In genomic region chr17:75516619-75517276, GRCh38 we compare ENCODE assay signal across 8 cellular contexts. TPM values are rescaled to one million over a fixed set of nuclear protein-coding genes. Genes with fewer than 3 reads are reported as not detected.
A peak's percentile ranks its signal among the peaks of the same experiment; 100 is the strongest.
DNase-seq lines count a peak whose midpoint lies in the region; ATAC-seq and TF ChIP-seq lines count a peak whose summit lies in the region.

No MANE protein-coding gene starts in this region.

- intact Hi-C loops in left lung (cut with DNase I): no loop called here
- intact Hi-C loops in sciatic nerve (cut with DNase I): loop anchor here (2.0 to 5.0 kb wide), 2 partner anchors 72 to 89 kb away; no protein-coding TSS in a partner anchor

- no peaks in the 10 kb centered on the region for H3K27me3 Mint-ChIP-seq in brain
- H3K27me3 Mint-ChIP-seq in stimulated activated naive CD8-positive, alpha-beta T cell treated with anti-CD3 and anti-CD28 coated beads, Interleukin-15, amount 100 ng/mL, for 72 hours: no peaks in the 10 kb centered on the region

- peak overlapping the region in 4 of 5 experiments; percentile 1 to 74 (median 34) for H3K27ac Mint-ChIP-seq in brain
- peak overlapping the region in 1 of 2 donors; percentile 74 for H3K27ac Mint-ChIP-seq in stimulated activated naive CD8-positive, alpha-beta T cell treated with anti-CD3 and anti-CD28 coated beads, Interleukin-15, amount 100 ng/mL, for 72 hours

- ATAC-seq in HG02973 (IDR thresholded peaks at IDR 0.05; ENCODE audit: unreplicated experiment): peak; percentile 10
- ATAC-seq in left lung: no peak
- peak; percentile 26 for ATAC-seq in stimulated activated naive CD8-positive, alpha-beta T cell treated with anti-CD3 and anti-CD28 coated beads, Interleukin-15, amount 100 ng/mL, for 72 hours
- no peak for ATAC-seq in sciatic nerve

- peak overlapping the region; percentile 87 to 91 (median 89) for H3K4me3 Mint-ChIP-seq in brain
- peak overlapping the region; percentile 95 to 96 for H3K4me3 Mint-ChIP-seq in stimulated activated naive CD8-positive, alpha-beta T cell treated with anti-CD3 and anti-CD28 coated beads, Interleukin-15, amount 100 ng/mL, for 72 hours

- TF ChIP-seq CTCF in RWPE1 (conservative IDR thresholded peaks at IDR 0.05; ENCODE audit: low read depth) (no peak), brain (conservative IDR thresholded peaks at IDR 0.05) (no peak), left lung (IDR thresholded peaks at IDR 0.05) (no peak)

- no peaks in the 10 kb centered on the region for H3K9me3 Mint-ChIP-seq in brain
- H3K9me3 Mint-ChIP-seq in stimulated activated naive CD8-positive, alpha-beta T cell treated with anti-CD3 and anti-CD28 coated beads, Interleukin-15, amount 100 ng/mL, for 72 hours: no peaks in the 10 kb centered on the region

- POLR2A ChIA-PET in RWPE1 (lab: Yijun Ruan, JAX; ENCODE audit: low non-redundant PET): interaction anchor here (0.6 to 1.4 kb wide), 4 partner anchors 8 to 18 kb away, joined by 3 to 13 read pairs (median 4); partner anchors contain the start of gene LLGL2

- DNase-seq in NOMO-1 (lab: John Stamatoyannopoulos, UW; ENCODE audit: unreplicated experiment in 2 of 2): peak; percentile 21 to 40
- DNase-seq in NOMO-1 treated with dmso at 0.1 percent for 144 hours (lab: John Stamatoyannopoulos, UW; ENCODE audit: unreplicated experiment): no peak
- no peak for DNase-seq in RWPE1 (ENCODE audit: low spot score)
- peak in 1 of 2 donors; percentile 87 for DNase-seq in left lung
- DNase-seq in stimulated activated naive CD8-positive, alpha-beta T cell treated with anti-CD3 and anti-CD28 coated beads, Interleukin-15, amount 100 ng/mL, for 72 hours: peak in 1 of 2 donors; percentile 37
- no peak for DNase-seq in sciatic nerve (ENCODE audit: low spot score)

- H3K4me1 ChIP-seq in left lung: peaks cover 10 to 39% of the 10 kb centered on the region in 2 donors

- peaks cover 0 to 24% of the 10 kb centered on the region in 2 donors for H3K27me3 ChIP-seq in left lung

- H3K27ac ChIP-seq in RWPE1 (peak overlapping the region; percentile 86), left lung (peak overlapping the region in 1 of 2 donors; percentile 57)

- H3K4me3 ChIP-seq in left lung: peak overlapping the region; percentile 95

- peaks cover 42% of the 10 kb centered on the region for H3K4me1 Mint-ChIP-seq in brain
- peaks cover 35% of the 10 kb centered on the region for H3K4me1 Mint-ChIP-seq in stimulated activated naive CD8-positive, alpha-beta T cell treated with anti-CD3 and anti-CD28 coated beads, Interleukin-15, amount 100 ng/mL, for 72 hours

- CTCF ChIA-PET in RWPE1 (lab: Yijun Ruan, JAX): interaction anchor here (0.6 to 1.0 kb wide), 8 partner anchors 48 to 463 kb away, joined by 3 to 6 read pairs (median 4); partner anchors contain the start of gene SMIM5

- peaks cover 27% of the 10 kb centered on the region for H3K36me3 Mint-ChIP-seq in brain

- H3K9me3 ChIP-seq in left lung: no peaks in the 10 kb centered on the region

- peaks cover 0 to 28% of the 10 kb centered on the region in 2 donors for H3K36me3 ChIP-seq in left lung

RNA-seq across cellular contexts. Expression of gene TSEN54, which starts 0.4 kb away (rescaled TPM):
- 32.9 TPM for polyA plus RNA-seq in brain (ENCODE audit: insufficient read depth, low read depth, low replicate concordance)
- total RNA-seq in left lung (10 to 100 TPM; 15.8 to 22.9 TPM), sciatic nerve (26.1 TPM)

RNA-seq across cellular contexts. Expression of gene CASKIN2, which starts 1.4 kb away (rescaled TPM):
- 29.0 TPM for polyA plus RNA-seq in brain (ENCODE audit: insufficient read depth, low read depth, low replicate concordance)
- total RNA-seq in left lung (10 to 100 TPM; 43.8 to 74.4 TPM), sciatic nerve (127 TPM)

RNA-seq across cellular contexts. Expression of gene LLGL2, which starts 8.7 kb away (rescaled TPM):
- 22.1 TPM for polyA plus RNA-seq in brain (ENCODE audit: insufficient read depth, low read depth, low replicate concordance)
- total RNA-seq in left lung (100 to 1,000 TPM; 161 to 173 TPM), sciatic nerve (11.0 TPM)

Comparison
In these comparisons a context has a peak if more than half of its experiments do, and no peak if none do; other contexts are left out.
1. DNase-seq: peak in NOMO-1 (2 of 2); none in NOMO-1 treated with dmso at 0.1 percent for 144 hours (single experiment), RWPE1 (single experiment) and sciatic nerve (single experiment).
2. ATAC-seq: peak in HG02973 (single experiment) and stimulated activated naive CD8-positive, alpha-beta T cell treated with anti-CD3 and anti-CD28 coated beads, Interleukin-15, amount 100 ng/mL, for 72 hours (single experiment); none in left lung (single experiment) and sciatic nerve (single experiment).
3. RNA of gene LLGL2, which starts 8.7 kb away (total RNA-seq): 161 to 173 TPM in left lung; 11.0 TPM in sciatic nerve (single experiment); every median in the first group is over 10 times any median in the second.